Comparison of ENCODE assay signal across 8 cellular contexts in the genomic region with DNA sequence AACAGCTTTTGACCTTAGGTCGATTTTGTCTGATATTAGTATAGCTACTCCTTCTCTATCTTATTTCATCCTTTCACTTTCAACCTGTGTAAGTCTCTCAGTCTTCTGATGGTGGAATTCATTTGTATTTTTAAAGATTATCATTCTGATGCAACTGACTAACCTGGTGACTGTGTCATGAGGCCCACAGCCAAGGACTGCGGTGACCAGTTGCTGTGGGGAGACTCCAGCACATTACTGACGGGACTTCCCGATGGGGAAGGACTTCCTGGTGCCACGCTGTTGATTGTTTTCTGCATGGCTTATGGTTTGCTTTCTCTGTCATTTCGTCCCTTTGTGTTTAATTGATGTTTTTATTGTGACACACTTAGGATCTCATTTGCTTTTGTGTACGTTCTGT. TPM values are rescaled to one million over a fixed set of nuclear protein-coding genes. Genes with fewer than 3 reads are reported as not detected.
DNase-seq lines count a peak whose midpoint lies in the region; ATAC-seq, FAIRE-seq and TF ChIP-seq lines count a peak whose summit lies in the region.

No MANE protein-coding gene starts in this region.

- POLR2A ChIA-PET in Panc1 (lab: Charles Lee): interaction anchor here (0.6 to 0.9 kb wide), 3 partner anchors 9 to 13 kb away, joined by 3 to 7 read pairs (median 3); no protein-coding TSS in a partner anchor

- H3K36me3 ChIP-seq in Panc1 (ENCODE audit: control insufficient read depth, insufficient read depth, low read length) (no peaks in the 10 kb centered on the region), kidney (ENCODE audit: control insufficient read depth in 1 of 2, insufficient read depth in 2 of 2, low read length in 2 of 2) (no peaks in the 10 kb centered on the region)

- H3K27ac ChIP-seq in Panc1 (ENCODE audit: low read length): no peak overlapping the region
- no peak overlapping the region for H3K27ac ChIP-seq in kidney (ENCODE audit: low read depth in 2 of 2, low read length in 2 of 2)

- ATAC-seq in GM21576 (IDR thresholded peaks at IDR 0.05; ENCODE audit: unreplicated experiment) (peak; percentile 73), Panc1 (peak; percentile 86)

- H3K9ac ChIP-seq in kidney (ENCODE audit: low read length in 2 of 2): no peak overlapping the region

- no peak for FAIRE-seq in kidney (lab: Jason Lieb, UNC)

- no TSS peak for BruUV-seq in Panc1 (replicated peaks; lab: Mats Ljungman, UMichigan)

- no peaks in the 10 kb centered on the region; the same call in 1 of the 2 replicates for H3K27me3 ChIP-seq in Panc1 (ENCODE audit: control insufficient read depth, insufficient read depth, low read length)

- H3K4me3 ChIP-seq in Panc1 (ENCODE audit: low read depth in 2 of 2, low read length in 2 of 2) (no peak overlapping the region), kidney (ENCODE audit: low read length in 2 of 2) (no peak overlapping the region)

- TF ChIP-seq CTCF in GM10266 (IDR thresholded peaks at IDR 0.05; ENCODE audit: control insufficient read depth, insufficient read depth, low read depth, missing control alignments) (no peak), Panc1 (IDR thresholded peaks at IDR 0.05) (no peak), kidney (IDR thresholded peaks at IDR 0.05; ENCODE audit: borderline replicate concordance, extremely low read depth, insufficient read depth) (no peak)

- H3K9me3 ChIP-seq in Panc1 (ENCODE audit: control insufficient read depth, insufficient read depth, low read depth, low read length) (no peaks in the 10 kb centered on the region), kidney (ENCODE audit: control insufficient read depth in 1 of 2, low read length in 2 of 2) (no peaks in the 10 kb centered on the region)

- DNase-seq in GM10266 (ENCODE audit: extremely low spot score) (peak; percentile 77), Panc1 (ENCODE audit: low read depth, low spot score) (no peak), kidney (peak; percentile 67), KBM-7 (no peak), DMS53 treated with DMSO at 0.1 percent for 48 hours (lab: John Stamatoyannopoulos, UW; ENCODE audit: unreplicated experiment) (no peak), medulla oblongata (ENCODE audit: extremely low spot score) (no peak), NCI-H187 treated with DMSO at 0.1 percent for 48 hours (lab: John Stamatoyannopoulos, UW) (no peak)

- no peaks in the 10 kb centered on the region for H3K4me1 ChIP-seq in Panc1 (ENCODE audit: control insufficient read depth, insufficient read depth, low read length)
- no peaks in the 10 kb centered on the region for H3K4me1 ChIP-seq in kidney (ENCODE audit: control insufficient read depth in 1 of 2, insufficient read depth in 1 of 2, low read depth in 1 of 2, low read length in 2 of 2)

- in situ Hi-C loops in Panc1 (cut with HindIII; ENCODE audit: low pct_unique_long_range_greater_than_20kb, low sequenced_read_pairs) (no loop called here), KBM-7 (cut with MboI; ENCODE audit: low pct_unique_long_range_greater_than_20kb, low sequenced_read_pairs) (loop anchor here (25.0 kb wide), 1 partner anchor 683 kb away; no protein-coding TSS in a partner anchor)

- CTCF ChIA-PET in Panc1 (lab: Charles Lee): no interaction called here

- intact Hi-C loops in Panc1 (cut with micrococcal nuclease; ENCODE audit: unreplicated experiment) (no loop called here), kidney (cut with DNase I) (no loop called here)

RNA-seq across cellular contexts. Expression of a gene that starts 34.2 kb away (rescaled TPM):
- total RNA-seq in Panc1 (2021; ENCODE audit: unreplicated experiment): 11.1 TPM
- polyA plus RNA-seq in Panc1 (2012; ENCODE audit: insufficient read length): 4.5 TPM
- total RNA-seq in kidney: 4.6 TPM
- polyA plus RNA-seq in kidney (ENCODE audit: insufficient read depth, low read depth, low replicate concordance): 5.2 TPM

Comparison
In these comparisons a context has a peak if more than half of its experiments do, and no peak if none do; other contexts are left out.
1. DNase-seq: peak in GM10266 (single experiment) and kidney (single experiment); none in Panc1 (single experiment), KBM-7 (single experiment), DMS53 treated with DMSO at 0.1 percent for 48 hours (single experiment), medulla oblongata (single experiment) and NCI-H187 treated with DMSO at 0.1 percent for 48 hours (single experiment).